1 cellular context compared by ENCODE assay signal in the genomic region with DNA sequence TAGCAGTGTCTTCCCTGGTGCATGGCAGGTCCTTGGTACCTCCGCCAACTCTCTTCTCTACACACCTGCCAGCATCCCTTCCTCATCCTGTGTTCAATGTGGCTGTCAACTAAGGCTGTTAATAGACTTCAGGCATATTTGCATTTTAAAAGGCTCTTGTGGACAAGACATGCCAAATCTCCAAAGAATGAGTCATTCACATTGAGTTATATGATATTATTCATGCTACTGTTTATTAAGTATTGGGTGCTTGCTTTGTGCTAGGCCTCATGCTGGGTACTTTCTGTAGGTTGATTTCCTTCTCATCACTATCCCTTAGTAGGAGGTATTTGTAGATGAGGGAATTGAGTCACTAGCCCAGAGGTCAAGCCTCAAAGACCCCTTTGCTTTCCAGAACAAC.
TF ChIP-seq lines count a peak whose summit lies in the region.

No MANE protein-coding gene starts in this region.

TF ChIP-seq in GM23338, 12 proteins besides CTCF, POLR2A, EP300 and RAD21 (continued from another document):
- no peak for TF ChIP-seq ETS1 (IDR thresholded peaks at IDR 0.05)
- no peak for TF ChIP-seq CREB1 (CRISPR knock-in tag; IDR thresholded peaks at IDR 0.05; ENCODE audit: low read depth)
- no peak for TF ChIP-seq NANOG (IDR thresholded peaks at IDR 0.05; ENCODE audit: borderline replicate concordance)
- no peak for TF ChIP-seq STAT1 (IDR thresholded peaks at IDR 0.05; ENCODE audit: unreplicated experiment)
- TF ChIP-seq, protein P1, sequence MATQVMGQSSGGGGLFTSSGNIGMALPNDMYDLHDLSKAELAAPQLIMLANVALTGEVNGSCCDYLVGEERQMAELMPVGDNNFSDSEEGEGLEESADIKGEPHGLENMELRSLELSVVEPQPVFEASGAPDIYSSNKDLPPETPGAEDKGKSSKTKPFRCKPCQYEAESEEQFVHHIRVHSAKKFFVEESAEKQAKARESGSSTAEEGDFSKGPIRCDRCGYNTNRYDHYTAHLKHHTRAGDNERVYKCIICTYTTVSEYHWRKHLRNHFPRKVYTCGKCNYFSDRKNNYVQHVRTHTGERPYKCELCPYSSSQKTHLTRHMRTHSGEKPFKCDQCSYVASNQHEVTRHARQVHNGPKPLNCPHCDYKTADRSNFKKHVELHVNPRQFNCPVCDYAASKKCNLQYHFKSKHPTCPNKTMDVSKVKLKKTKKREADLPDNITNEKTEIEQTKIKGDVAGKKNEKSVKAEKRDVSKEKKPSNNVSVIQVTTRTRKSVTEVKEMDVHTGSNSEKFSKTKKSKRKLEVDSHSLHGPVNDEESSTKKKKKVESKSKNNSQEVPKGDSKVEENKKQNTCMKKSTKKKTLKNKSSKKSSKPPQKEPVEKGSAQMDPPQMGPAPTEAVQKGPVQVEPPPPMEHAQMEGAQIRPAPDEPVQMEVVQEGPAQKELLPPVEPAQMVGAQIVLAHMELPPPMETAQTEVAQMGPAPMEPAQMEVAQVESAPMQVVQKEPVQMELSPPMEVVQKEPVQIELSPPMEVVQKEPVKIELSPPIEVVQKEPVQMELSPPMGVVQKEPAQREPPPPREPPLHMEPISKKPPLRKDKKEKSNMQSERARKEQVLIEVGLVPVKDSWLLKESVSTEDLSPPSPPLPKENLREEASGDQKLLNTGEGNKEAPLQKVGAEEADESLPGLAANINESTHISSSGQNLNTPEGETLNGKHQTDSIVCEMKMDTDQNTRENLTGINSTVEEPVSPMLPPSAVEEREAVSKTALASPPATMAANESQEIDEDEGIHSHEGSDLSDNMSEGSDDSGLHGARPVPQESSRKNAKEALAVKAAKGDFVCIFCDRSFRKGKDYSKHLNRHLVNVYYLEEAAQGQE (IDR thresholded peaks at IDR 0.05; ENCODE audit: unreplicated experiment), result no peak
